In the genomic region with DNA sequence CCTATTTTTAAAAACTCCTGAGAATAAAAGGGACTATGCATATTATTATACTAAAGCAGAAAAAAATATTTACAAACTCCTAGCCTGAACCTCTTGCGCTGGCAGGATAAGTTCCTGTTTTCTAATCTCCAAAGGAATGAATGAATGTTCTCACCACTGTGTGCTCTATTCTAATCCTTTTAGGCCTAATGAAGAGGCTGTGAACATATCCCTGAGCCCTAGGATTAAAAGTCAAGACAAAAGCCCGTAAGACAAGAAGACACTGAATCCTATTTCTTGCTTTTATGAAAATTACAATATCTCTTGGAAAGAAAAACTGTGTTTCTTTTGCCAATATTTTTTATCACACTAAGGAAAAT, we compare ENCODE assay signal across 25 cellular contexts.
"Had no signal": no experiment of that assay in that cellular context is flagged by ENCODE, and none has a peak within 500 bp of the region (broad histone marks: within the 10 kb centered on the region; RNA-seq: fewer than 3 reads in every experiment).

No MANE protein-coding gene starts in this region.

- H3K27ac ChIP-seq: stomach had no signal

- H3K4me3 ChIP-seq: stomach had no signal

- H3K27me3 Mint-ChIP-seq: activated CD4-positive, alpha-beta memory T cell treated with anti-CD3 and anti-CD28 coated beads for 36 hours; dendritic cell treated with granulocyte-macrophage colony-stimulating factor and Interleukin-4, amounts not matched to agents 40 ng/mL and 50 ng/mL, for 4 days; stimulated activated memory B cell treated with anti-CD40 and anti-IgM and Interleukin-4, amounts not matched to agents 10 μg/mL and 1 μg/mL and 100 μg/mL, for 72 hours; type B pancreatic cell had no signal

- DNase-seq: activated CD4-positive, alpha-beta memory T cell treated with anti-CD3 and anti-CD28 coated beads for 36 hours; activated CD4-positive, alpha-beta T cell treated with anti-CD3 and anti-CD28 coated beads for 4 hours; activated CD4-positive, CD25-positive, alpha-beta regulatory T cell; activated effector memory CD4-positive, alpha-beta T cell treated with Interleukin-2 at 50 U/mL for 16 hours; activated naive CD4-positive, alpha-beta T cell treated with anti-CD3 and anti-CD28 coated beads for 36 hours; activated naive CD8-positive, alpha-beta T cell treated with anti-CD3 and anti-CD28 coated beads, Interleukin-2, amount 10 ng/mL, durations not matched to agents 7 days and 5 days; activated T-cell treated with anti-CD3 and anti-CD28 coated beads, Interleukin-2, amount 50 U/mL, for 48 hours; effector CD8-positive, alpha-beta T cell; glutamatergic neuron; hippocampal formation; left ventricle myocardium superior; mammary epithelial cell; midbrain; nucleus accumbens; small intestine; stimulated activated CD4-positive, alpha-beta T cell treated with anti-CD3 and anti-CD28 coated beads, Interleukin-15, amount 100 ng/mL, for 24 hours; stomach; T1000 had no signal

- H3K4me1 Mint-ChIP-seq: stimulated activated memory B cell treated with anti-CD40 and anti-IgM and Interleukin-4, amounts not matched to agents 10 μg/mL and 1 μg/mL and 100 μg/mL, for 72 hours had no signal

- H3K27ac Mint-ChIP-seq: activated CD4-positive, alpha-beta memory T cell treated with anti-CD3 and anti-CD28 coated beads for 36 hours; activated naive CD4-positive, alpha-beta T cell treated with anti-CD3 and anti-CD28 coated beads for 36 hours; activated naive CD8-positive, alpha-beta T cell treated with anti-CD3 and anti-CD28 coated beads, Interleukin-2, amount 10 ng/mL, durations not matched to agents 7 days and 5 days; dendritic cell treated with granulocyte-macrophage colony-stimulating factor and Interleukin-4, amounts not matched to agents 40 ng/mL and 50 ng/mL, for 4 days; natural killer cell treated with Interleukin-12 subunit alpha and Interleukin-12 subunit beta and Interleukin-15 and Interleukin-18, amount 100 ng/mL, for 72 hours; stimulated activated memory B cell treated with anti-CD40 and anti-IgM and Interleukin-4, amounts not matched to agents 10 μg/mL and 1 μg/mL and 100 μg/mL, for 72 hours; T-helper 1 cell treated with Interleukin-12 subunit alpha and Interleukin-12 subunit beta and Interleukin-4 antibody, amounts not matched to agents 30 μg/mL and 1 μg/mL, for 36 hours had no signal

- ATAC-seq: esophagus mucosa; left ventricle myocardium superior; natural killer cell treated with Interleukin-12 subunit alpha and Interleukin-12 subunit beta and Interleukin-15 and Interleukin-18, amount 100 ng/mL, for 72 hours; sciatic nerve; stimulated activated memory B cell treated with anti-CD40 and anti-IgM and Interleukin-4, amounts not matched to agents 10 μg/mL and 1 μg/mL and 100 μg/mL, for 72 hours had no signal

- H3K9me3 ChIP-seq: stomach had no signal

- H3K9me3 Mint-ChIP-seq: activated CD4-positive, alpha-beta memory T cell treated with anti-CD3 and anti-CD28 coated beads for 36 hours; activated naive CD4-positive, alpha-beta T cell treated with anti-CD3 and anti-CD28 coated beads for 36 hours; activated naive CD8-positive, alpha-beta T cell treated with anti-CD3 and anti-CD28 coated beads, Interleukin-2, amount 10 ng/mL, durations not matched to agents 7 days and 5 days; dendritic cell treated with granulocyte-macrophage colony-stimulating factor and Interleukin-4, amounts not matched to agents 40 ng/mL and 50 ng/mL, for 4 days; natural killer cell treated with Interleukin-12 subunit alpha and Interleukin-12 subunit beta and Interleukin-15 and Interleukin-18, amount 100 ng/mL, for 72 hours; stimulated activated memory B cell treated with anti-CD40 and anti-IgM and Interleukin-4, amounts not matched to agents 10 μg/mL and 1 μg/mL and 100 μg/mL, for 72 hours; T-helper 1 cell treated with Interleukin-12 subunit alpha and Interleukin-12 subunit beta and Interleukin-4 antibody, amounts not matched to agents 30 μg/mL and 1 μg/mL, for 36 hours; type B pancreatic cell had no signal

- H3K36me3 ChIP-seq: stomach had no signal

- H3K27me3 ChIP-seq: stomach had no signal

- H3K36me3 Mint-ChIP-seq: activated CD4-positive, alpha-beta memory T cell treated with anti-CD3 and anti-CD28 coated beads for 36 hours; activated naive CD8-positive, alpha-beta T cell treated with anti-CD3 and anti-CD28 coated beads, Interleukin-2, amount 10 ng/mL, durations not matched to agents 7 days and 5 days; natural killer cell treated with Interleukin-12 subunit alpha and Interleukin-12 subunit beta and Interleukin-15 and Interleukin-18, amount 100 ng/mL, for 72 hours; type B pancreatic cell had no signal

- H3K4me3 Mint-ChIP-seq: activated CD4-positive, alpha-beta memory T cell treated with anti-CD3 and anti-CD28 coated beads for 36 hours; activated naive CD4-positive, alpha-beta T cell treated with anti-CD3 and anti-CD28 coated beads for 36 hours; activated naive CD8-positive, alpha-beta T cell treated with anti-CD3 and anti-CD28 coated beads, Interleukin-2, amount 10 ng/mL, durations not matched to agents 7 days and 5 days; dendritic cell treated with granulocyte-macrophage colony-stimulating factor and Interleukin-4, amounts not matched to agents 40 ng/mL and 50 ng/mL, for 4 days; natural killer cell treated with Interleukin-12 subunit alpha and Interleukin-12 subunit beta and Interleukin-15 and Interleukin-18, amount 100 ng/mL, for 72 hours; stimulated activated memory B cell treated with anti-CD40 and anti-IgM and Interleukin-4, amounts not matched to agents 10 μg/mL and 1 μg/mL and 100 μg/mL, for 72 hours; T-helper 1 cell treated with Interleukin-12 subunit alpha and Interleukin-12 subunit beta and Interleukin-4 antibody, amounts not matched to agents 30 μg/mL and 1 μg/mL, for 36 hours; type B pancreatic cell had no signal
